In genomic region chr12:121489874-121490273, GRCh38 we compare ENCODE assay signal across 14 cellular contexts.
A peak's percentile ranks its signal among the peaks of the same experiment; 100 is the strongest.
DNase-seq lines count a peak whose midpoint lies in the region; ATAC-seq and TF ChIP-seq lines count a peak whose summit lies in the region.
"Had no signal": no experiment of that assay in that cellular context is flagged by ENCODE, and none has a peak within 500 bp of the region (broad histone marks: within the 10 kb centered on the region; RNA-seq: fewer than 3 reads in every experiment).

No MANE protein-coding gene starts in this region.

- no peaks in the 10 kb centered on the region for H3K4me1 ChIP-seq in cardiac muscle cell (ENCODE audit: low read depth)
- H3K4me1 ChIP-seq in endodermal cell (ENCODE audit: control insufficient read depth, insufficient read depth, low read length), result peaks cover 9% of the 10 kb centered on the region
- H3K4me1 ChIP-seq: HAP-1 had no signal

- H3K27me3 Mint-ChIP-seq in endodermal cell (ENCODE audit: insufficient read depth), result no peaks in the 10 kb centered on the region
- no peaks in the 10 kb centered on the region for H3K27me3 Mint-ChIP-seq in stimulated activated memory B cell treated with anti-CD40 and anti-IgM and Interleukin-4, amounts not matched to agents 10 μg/mL and 1 μg/mL and 100 μg/mL, for 72 hours
- H3K27me3 Mint-ChIP-seq: CD4-positive, alpha-beta memory T cell had no signal

- peaks cover 9% of the 10 kb centered on the region for H3K4me1 Mint-ChIP-seq in endodermal cell
- peaks cover 30% of the 10 kb centered on the region for H3K4me1 Mint-ChIP-seq in stimulated activated memory B cell treated with anti-CD40 and anti-IgM and Interleukin-4, amounts not matched to agents 10 μg/mL and 1 μg/mL and 100 μg/mL, for 72 hours

- H3K27ac ChIP-seq in cardiac muscle cell (peak overlapping the region; percentile 25), KOPT-K1 (ENCODE audit: low read depth, low read length, poor library complexity, severe bottlenecking) (peak overlapping the region; percentile 78), endodermal cell (ENCODE audit: low read depth, low read length) (peak overlapping the region; percentile 22)
- H3K27ac ChIP-seq: 22Rv1 had no signal

- H3K27me3 ChIP-seq in cardiac muscle cell (no peaks in the 10 kb centered on the region), endodermal cell (ENCODE audit: control insufficient read depth, insufficient read depth, low read length, poor library complexity, severe bottlenecking) (no peaks in the 10 kb centered on the region)

- H3K9me3 Mint-ChIP-seq in endodermal cell, result no peaks in the 10 kb centered on the region
- H3K9me3 Mint-ChIP-seq in stimulated activated memory B cell treated with anti-CD40 and anti-IgM and Interleukin-4, amounts not matched to agents 10 μg/mL and 1 μg/mL and 100 μg/mL, for 72 hours, result no peaks in the 10 kb centered on the region
- H3K9me3 Mint-ChIP-seq: CD4-positive, alpha-beta memory T cell; HFFc6 had no signal

- WGBS in endodermal cell (ENCODE audit: insufficient coverage in 1 of 2, insufficient read length in 1 of 2), 2 experiments, result 93 to 96% methylated on average over 9 to 16 of the region's 16 CpGs

- H3K4me3 ChIP-seq in cardiac muscle cell (no peak overlapping the region), endodermal cell (ENCODE audit: low read length) (no peak overlapping the region)
- H3K4me3 ChIP-seq: HAP-1 had no signal

- H3K4me3 Mint-ChIP-seq in endodermal cell, result no peak overlapping the region
- H3K4me3 Mint-ChIP-seq in stimulated activated memory B cell treated with anti-CD40 and anti-IgM and Interleukin-4, amounts not matched to agents 10 μg/mL and 1 μg/mL and 100 μg/mL, for 72 hours, result no peak overlapping the region
- H3K4me3 Mint-ChIP-seq: CD4-positive, alpha-beta memory T cell; HFFc6 had no signal

- H3K36me3 Mint-ChIP-seq in endodermal cell (ENCODE audit: low read depth), result peaks cover 35% of the 10 kb centered on the region
- H3K36me3 Mint-ChIP-seq in stimulated activated memory B cell treated with anti-CD40 and anti-IgM and Interleukin-4, amounts not matched to agents 10 μg/mL and 1 μg/mL and 100 μg/mL, for 72 hours, result peaks cover 54% of the 10 kb centered on the region

- H3K27ac Mint-ChIP-seq in endodermal cell, result no peak overlapping the region
- peak overlapping the region; percentile 75 for H3K27ac Mint-ChIP-seq in stimulated activated memory B cell treated with anti-CD40 and anti-IgM and Interleukin-4, amounts not matched to agents 10 μg/mL and 1 μg/mL and 100 μg/mL, for 72 hours
- H3K27ac Mint-ChIP-seq: HFFc6 had no signal

- intact Hi-C loops in cardiac septum (cut with DNase I), result no loop called here

- no peak overlapping the region for H3K9ac ChIP-seq in endodermal cell (ENCODE audit: extremely low read depth, low read length, poor library complexity, severe bottlenecking)

- DNase-seq in cardiac muscle cell (ENCODE audit: low read depth in 1 of 2, low spot score in 1 of 2), result no peak
- no peak for DNase-seq in cardiac septum (ENCODE audit: low spot score)
- peak; percentile 46 for DNase-seq in endodermal cell
- DNase-seq in NCI-H748 treated with DMSO at 0.1 percent for 48 hours (lab: John Stamatoyannopoulos, UW), result no peak
- DNase-seq: C1 segment of cervical spinal cord; CD4-positive, alpha-beta memory T cell; GOT3; HFFc6 had no signal

- no peaks in the 10 kb centered on the region for H3K9me3 ChIP-seq in cardiac muscle cell (ENCODE audit: low read depth)
- H3K9me3 ChIP-seq in KOPT-K1 (ENCODE audit: insufficient read depth, low read length, poor library complexity, severe bottlenecking), result no peaks in the 10 kb centered on the region
- no peaks in the 10 kb centered on the region for H3K9me3 ChIP-seq in endodermal cell (ENCODE audit: control insufficient read depth, low read length)
- H3K9me3 ChIP-seq: HAP-1 had no signal

- H3K36me3 ChIP-seq in cardiac muscle cell, result no peaks in the 10 kb centered on the region
- H3K36me3 ChIP-seq in KOPT-K1 (ENCODE audit: insufficient read depth, low read length), result peaks cover 12% of the 10 kb centered on the region
- peaks cover 23% of the 10 kb centered on the region for H3K36me3 ChIP-seq in endodermal cell (ENCODE audit: control insufficient read depth, insufficient read depth, low read length)

- TF ChIP-seq CTCF in cardiac muscle cell (IDR thresholded peaks at IDR 0.05; ENCODE audit: low read depth, low read length) (no peak), endodermal cell (conservative IDR thresholded peaks at IDR 0.05) (no peak)

- no peak for ATAC-seq in stimulated activated memory B cell treated with anti-CD40 and anti-IgM and Interleukin-4, amounts not matched to agents 10 μg/mL and 1 μg/mL and 100 μg/mL, for 72 hours
- no peak for ATAC-seq in GM21447 (IDR thresholded peaks at IDR 0.05; ENCODE audit: unreplicated experiment)
- ATAC-seq in activated CD4-positive, CD25-positive, alpha-beta regulatory T cell treated with anti-CD3 and anti-CD28 coated beads, Interleukin-2, amount 50 U/mL, for 24 hours, result no peak

Comparison
In these comparisons a context has a peak if more than half of its experiments do, and no peak if none do; other contexts are left out.
1. H3K27ac ChIP-seq: peak in every context shown above with its lines; median percentile 78 in KOPT-K1; 25 in cardiac muscle cell; 22 in endodermal cell.